Comparison of ENCODE assay signal across 8 cellular contexts in genomic region chr2:95991351-95992094, GRCh38. TPM values are rescaled to one million over a fixed set of nuclear protein-coding genes. Genes with fewer than 3 reads are reported as not detected.
DNase-seq lines count a peak whose midpoint lies in the region; ATAC-seq and TF ChIP-seq lines count a peak whose summit lies in the region.
"Not testable (repeated sequence)": the region's sequence is repeated elsewhere in the genome, so short reads cannot be mapped to it uniquely, and the experiment has no call there.

Gene ANKRD36C (minus strand): TSS chr2:95991824. CDS start chr2:95991708, 116 bp downstream.

- H3K4me1 Mint-ChIP-seq in activated CD4-positive, alpha-beta memory T cell treated with anti-CD3 and anti-CD28 coated beads for 36 hours (ENCODE audit: low read depth) = not testable (repeated sequence)

- DNase-seq in activated CD4-positive, alpha-beta memory T cell treated with anti-CD3 and anti-CD28 coated beads for 36 hours = peak; percentile 53
- peak in 1 of 2 donors; percentile 36 for DNase-seq in dermis microvascular lymphatic vessel endothelial cell (ENCODE audit: low read depth in 2 of 2)
- peak; percentile 34 for DNase-seq in iris pigment epithelial cell (ENCODE audit: low read depth)
- DNase-seq in putamen (ENCODE audit: low spot score) = peak; percentile 28

- CTCF ChIA-PET in activated CD4-positive, alpha-beta memory T cell treated with anti-CD3 and anti-CD28 coated beads for 36 hours (lab: Charles Lee) = interaction anchor here (0.9 to 4.2 kb wide), 9 partner anchors 19 to 275 kb away, joined by 3 to 46 read pairs (median 8); partner anchors contain the start of genes ADRA2B, ASTL, CIAO1 and DUSP2

- peak within 1 kb of the TSS; percentile 98 for H3K4me3 Mint-ChIP-seq in activated CD4-positive, alpha-beta memory T cell treated with anti-CD3 and anti-CD28 coated beads for 36 hours

- H3K27me3 Mint-ChIP-seq in activated CD4-positive, alpha-beta memory T cell treated with anti-CD3 and anti-CD28 coated beads for 36 hours = not testable (repeated sequence)

- H3K36me3 ChIP-seq in KOPT-K1 (ENCODE audit: insufficient read depth, low read length) = not testable (repeated sequence)

- intact Hi-C loops in activated CD4-positive, alpha-beta memory T cell treated with anti-CD3 and anti-CD28 coated beads for 36 hours (cut with micrococcal nuclease) = loop anchor here (2.0 to 5.0 kb wide), 3 partner anchors 126 to 217 kb away; partner anchors contain the start of genes ADRA2B, DUSP2 and STARD7

- not testable (repeated sequence) for TF ChIP-seq CTCF in 22Rv1 (IDR thresholded peaks at IDR 0.05)

- H3K36me3 Mint-ChIP-seq in activated CD4-positive, alpha-beta memory T cell treated with anti-CD3 and anti-CD28 coated beads for 36 hours = not testable (repeated sequence)

- not testable (repeated sequence) for H3K9me3 ChIP-seq in KOPT-K1 (ENCODE audit: insufficient read depth, low read length, poor library complexity, severe bottlenecking)

- peak within 1 kb of the TSS; percentile 95 for H3K27ac Mint-ChIP-seq in activated CD4-positive, alpha-beta memory T cell treated with anti-CD3 and anti-CD28 coated beads for 36 hours

- peak within 1 kb of the TSS; percentile 91 for H3K27ac ChIP-seq in 22Rv1
- H3K27ac ChIP-seq in KOPT-K1 (ENCODE audit: low read depth, low read length, poor library complexity, severe bottlenecking) = peak within 1 kb of the TSS; percentile 94

- H3K9me3 Mint-ChIP-seq in activated CD4-positive, alpha-beta memory T cell treated with anti-CD3 and anti-CD28 coated beads for 36 hours = not testable (repeated sequence)

- ATAC-seq in GM18520 (IDR thresholded peaks at IDR 0.05; ENCODE audit: unreplicated experiment) (peak; percentile 91), HG02678 (IDR thresholded peaks at IDR 0.05; ENCODE audit: unreplicated experiment) (peak; percentile 93)

- POLR2A ChIA-PET in activated CD4-positive, alpha-beta memory T cell treated with anti-CD3 and anti-CD28 coated beads for 36 hours (lab: Charles Lee) = interaction anchor here (0.5 to 1.6 kb wide), 4 partner anchors 171 to 314 kb away, joined by 3 to 5 read pairs (median 4); partner anchors contain the start of genes SNRNP200 and STARD7

RNA-seq across cellular contexts. Expression of gene ANKRD36C, which starts in this region (rescaled TPM):
- 10 to 100 TPM; 32.4 to 37.3 TPM for total RNA-seq in activated CD4-positive, alpha-beta memory T cell treated with anti-CD3 and anti-CD28 coated beads for 36 hours
- total RNA-seq in dermis microvascular lymphatic vessel endothelial cell = 18.8 and 27.5 TPM in 2 replicates
